Comparison of ENCODE assay signal across 16 cellular contexts in genomic region chr9:82538634-82539033, GRCh38.
"Had no signal": no experiment of that assay in that cellular context is flagged by ENCODE, and none has a peak within 500 bp of the region (broad histone marks: within the 10 kb centered on the region; RNA-seq: fewer than 3 reads in every experiment).

No MANE protein-coding gene starts in this region.

- ATAC-seq: effector memory CD8-positive, alpha-beta T cell; gastrocnemius medialis; heart left ventricle; left colon had no signal

- DNase-seq: activated CD4-positive, alpha-beta T cell treated with anti-CD3 and anti-CD28 coated beads, Interleukin-2, amount 10 ng/mL, durations not matched to agents 7 days and 5 days; activated CD8-positive, alpha-beta memory T cell treated with anti-CD3 and anti-CD28 coated beads for 24 hours; activated gamma-delta T cell treated with Interleukin-2 at 50 U/mL for 16 hours; amygdala; cerebellar nuclear complex; effector memory CD8-positive, alpha-beta T cell; gastrocnemius medialis; heart left ventricle; left colon; lower lobe of right lung; ovary; sigmoid colon; spleen; trophoblast cell had no signal

- H3K4me3 ChIP-seq: breast epithelium, gastrocnemius medialis, heart left ventricle, lower lobe of right lung, ovary, sigmoid colon, spleen, suprapubic skin had no signal
